ENCODE assay signal across 1 cellular context in the genomic region with DNA sequence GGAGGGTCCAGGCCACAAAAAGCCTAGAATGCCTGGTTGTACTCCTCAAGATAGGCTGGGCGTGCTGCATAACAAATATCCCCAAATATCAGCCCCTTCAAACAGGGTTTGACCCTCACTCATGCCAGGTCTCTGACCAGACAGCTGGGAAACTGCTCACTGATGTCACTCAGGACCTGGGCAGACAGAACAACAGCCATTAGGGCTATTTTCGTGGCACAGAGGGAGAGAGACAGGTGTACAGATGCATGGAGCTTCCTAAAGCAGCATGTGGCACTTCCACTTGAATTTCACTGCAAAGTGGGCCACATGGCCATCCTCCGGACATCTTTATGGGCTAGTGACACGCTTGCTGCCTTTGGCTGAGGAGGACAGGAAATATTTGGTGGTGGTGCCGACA.
TF ChIP-seq lines count a peak whose summit lies in the region.

No MANE protein-coding gene starts in this region.

TF ChIP-seq in H1, 55 proteins besides CTCF, POLR2A, EP300 and RAD21:
- TF ChIP-seq YY1 (IDR thresholded peaks at IDR 0.05; ENCODE audit: low read depth, low read length) (no peak), NANOG (IDR thresholded peaks at IDR 0.05; ENCODE audit: insufficient read depth, low read depth, low read length, poor library complexity, severe bottlenecking) (no peak), CHD7 (IDR thresholded peaks at IDR 0.05; ENCODE audit: insufficient replicate concordance, low read length) (no peak), CHD2 (IDR thresholded peaks at IDR 0.05; ENCODE audit: low read length) (no peak), TEAD4 (IDR thresholded peaks at IDR 0.05; ENCODE audit: low read depth, low read length) (no peak)
